1 cellular context compared by ENCODE assay signal in the genomic region with DNA sequence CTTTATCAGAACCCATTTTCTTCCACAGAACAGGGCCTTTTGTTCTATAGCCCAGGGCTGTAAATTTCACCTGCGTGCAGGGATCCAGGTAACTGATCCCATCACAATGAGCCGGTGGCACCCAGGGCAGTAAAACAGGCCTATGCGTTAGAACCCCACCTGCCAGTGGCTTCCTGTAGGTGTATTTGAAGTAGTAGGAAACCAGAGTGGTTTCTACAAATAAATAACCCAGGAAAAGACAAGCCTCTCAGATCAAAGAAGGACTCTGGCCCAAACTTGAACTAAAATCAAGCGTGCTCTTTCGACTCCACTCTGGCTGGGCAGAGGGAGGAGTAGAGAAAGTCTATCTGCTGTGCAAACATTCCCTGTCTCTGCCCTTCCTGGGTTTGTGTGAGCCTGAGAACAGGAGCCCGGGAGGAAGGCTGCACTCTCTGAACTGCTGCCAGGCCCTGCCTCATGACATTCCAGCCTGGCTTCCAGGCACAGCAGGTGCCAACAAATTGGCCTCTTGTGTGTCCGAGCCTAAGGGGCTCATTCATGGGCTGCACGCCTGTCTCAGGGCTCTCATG.
TF ChIP-seq lines count a peak whose summit lies in the region.

No MANE protein-coding gene starts in this region.

TF ChIP-seq in HepG2, 621 proteins besides CTCF, POLR2A, EP300 and RAD21 (continued from another document and continues in another):
- TF ChIP-seq ZNF556 (CRISPR knock-in tag; IDR thresholded peaks at IDR 0.05; ENCODE audit: borderline replicate concordance) (peak; percentile 30; the same call in 1 of the 2 replicates), NFKBIZ (CRISPR knock-in tag; IDR thresholded peaks at IDR 0.05) (no peak), ZGPAT (CRISPR knock-in tag; IDR thresholded peaks at IDR 0.05) (peak; percentile 75), NCOA2 (CRISPR knock-in tag; IDR thresholded peaks at IDR 0.05) (peak; percentile 89), NFE2 (CRISPR knock-in tag; IDR thresholded peaks at IDR 0.05) (no peak), MED8 (CRISPR knock-in tag; IDR thresholded peaks at IDR 0.05; ENCODE audit: insufficient replicate concordance) (no peak), PRDM10 (CRISPR knock-in tag; IDR thresholded peaks at IDR 0.05; ENCODE audit: low read depth) (peak; percentile 74), ZNF136 (CRISPR knock-in tag; IDR thresholded peaks at IDR 0.05; ENCODE audit: low read depth) (no peak), TGIF2 (CRISPR knock-in tag; IDR thresholded peaks at IDR 0.05) (no peak), JARID2 (CRISPR knock-in tag; IDR thresholded peaks at IDR 0.05; ENCODE audit: insufficient replicate concordance) (no peak), ZNF766 (CRISPR knock-in tag; IDR thresholded peaks at IDR 0.05; ENCODE audit: borderline replicate concordance) (0 out of 2 replicates have a peak, but pooled peaks have one; percentile 44), ZNF329 (CRISPR knock-in tag; IDR thresholded peaks at IDR 0.05; ENCODE audit: low read depth) (no peak), CHCHD3 (CRISPR knock-in tag; IDR thresholded peaks at IDR 0.05) (no peak), HMG20A (CRISPR knock-in tag; IDR thresholded peaks at IDR 0.05; ENCODE audit: borderline replicate concordance) (peak; percentile 66; the same call in 1 of the 2 replicates), DNMT1 (CRISPR knock-in tag; IDR thresholded peaks at IDR 0.05) (no peak), CEBPZ (IDR thresholded peaks at IDR 0.05; ENCODE audit: low read length) (no peak), ZFAT (CRISPR knock-in tag; conservative IDR thresholded peaks at IDR 0.05) (no peak), SRSF9 (IDR thresholded peaks at IDR 0.05; ENCODE audit: borderline replicate concordance, insufficient read depth, low read depth, low read length, poor library complexity, severe bottlenecking) (no peak), HOXA3 (CRISPR knock-in tag; IDR thresholded peaks at IDR 0.05) (peak; percentile 53; the same call in 1 of the 2 replicates), ZNF138 (CRISPR knock-in tag; IDR thresholded peaks at IDR 0.05; ENCODE audit: low read depth) (no peak), HIVEP1 (CRISPR knock-in tag; IDR thresholded peaks at IDR 0.05) (no peak), ZNF713 (CRISPR knock-in tag; IDR thresholded peaks at IDR 0.05) (no peak), SAP130 (CRISPR knock-in tag; IDR thresholded peaks at IDR 0.05; ENCODE audit: low read depth) (peak; percentile 66)
- TF ChIP-seq, protein P1, sequence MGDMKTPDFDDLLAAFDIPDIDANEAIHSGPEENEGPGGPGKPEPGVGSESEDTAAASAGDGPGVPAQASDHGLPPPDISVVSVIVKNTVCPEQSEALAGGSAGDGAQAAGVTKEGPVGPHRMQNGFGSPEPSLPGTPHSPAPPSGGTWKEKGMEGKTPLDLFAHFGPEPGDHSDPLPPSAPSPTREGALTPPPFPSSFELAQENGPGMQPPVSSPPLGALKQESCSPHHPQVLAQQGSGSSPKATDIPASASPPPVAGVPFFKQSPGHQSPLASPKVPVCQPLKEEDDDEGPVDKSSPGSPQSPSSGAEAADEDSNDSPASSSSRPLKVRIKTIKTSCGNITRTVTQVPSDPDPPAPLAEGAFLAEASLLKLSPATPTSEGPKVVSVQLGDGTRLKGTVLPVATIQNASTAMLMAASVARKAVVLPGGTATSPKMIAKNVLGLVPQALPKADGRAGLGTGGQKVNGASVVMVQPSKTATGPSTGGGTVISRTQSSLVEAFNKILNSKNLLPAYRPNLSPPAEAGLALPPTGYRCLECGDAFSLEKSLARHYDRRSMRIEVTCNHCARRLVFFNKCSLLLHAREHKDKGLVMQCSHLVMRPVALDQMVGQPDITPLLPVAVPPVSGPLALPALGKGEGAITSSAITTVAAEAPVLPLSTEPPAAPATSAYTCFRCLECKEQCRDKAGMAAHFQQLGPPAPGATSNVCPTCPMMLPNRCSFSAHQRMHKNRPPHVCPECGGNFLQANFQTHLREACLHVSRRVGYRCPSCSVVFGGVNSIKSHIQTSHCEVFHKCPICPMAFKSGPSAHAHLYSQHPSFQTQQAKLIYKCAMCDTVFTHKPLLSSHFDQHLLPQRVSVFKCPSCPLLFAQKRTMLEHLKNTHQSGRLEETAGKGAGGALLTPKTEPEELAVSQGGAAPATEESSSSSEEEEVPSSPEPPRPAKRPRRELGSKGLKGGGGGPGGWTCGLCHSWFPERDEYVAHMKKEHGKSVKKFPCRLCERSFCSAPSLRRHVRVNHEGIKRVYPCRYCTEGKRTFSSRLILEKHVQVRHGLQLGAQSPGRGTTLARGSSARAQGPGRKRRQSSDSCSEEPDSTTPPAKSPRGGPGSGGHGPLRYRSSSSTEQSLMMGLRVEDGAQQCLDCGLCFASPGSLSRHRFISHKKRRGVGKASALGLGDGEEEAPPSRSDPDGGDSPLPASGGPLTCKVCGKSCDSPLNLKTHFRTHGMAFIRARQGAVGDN (CRISPR knock-in tag; IDR thresholded peaks at IDR 0.05) = peak; percentile 93
- TF ChIP-seq, protein P2, sequence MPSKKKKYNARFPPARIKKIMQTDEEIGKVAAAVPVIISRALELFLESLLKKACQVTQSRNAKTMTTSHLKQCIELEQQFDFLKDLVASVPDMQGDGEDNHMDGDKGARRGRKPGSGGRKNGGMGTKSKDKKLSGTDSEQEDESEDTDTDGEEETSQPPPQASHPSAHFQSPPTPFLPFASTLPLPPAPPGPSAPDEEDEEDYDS (CRISPR knock-in tag; IDR thresholded peaks at IDR 0.05) = peak; percentile 41; the same call in 1 of the 2 replicates
- TF ChIP-seq, protein P3, sequence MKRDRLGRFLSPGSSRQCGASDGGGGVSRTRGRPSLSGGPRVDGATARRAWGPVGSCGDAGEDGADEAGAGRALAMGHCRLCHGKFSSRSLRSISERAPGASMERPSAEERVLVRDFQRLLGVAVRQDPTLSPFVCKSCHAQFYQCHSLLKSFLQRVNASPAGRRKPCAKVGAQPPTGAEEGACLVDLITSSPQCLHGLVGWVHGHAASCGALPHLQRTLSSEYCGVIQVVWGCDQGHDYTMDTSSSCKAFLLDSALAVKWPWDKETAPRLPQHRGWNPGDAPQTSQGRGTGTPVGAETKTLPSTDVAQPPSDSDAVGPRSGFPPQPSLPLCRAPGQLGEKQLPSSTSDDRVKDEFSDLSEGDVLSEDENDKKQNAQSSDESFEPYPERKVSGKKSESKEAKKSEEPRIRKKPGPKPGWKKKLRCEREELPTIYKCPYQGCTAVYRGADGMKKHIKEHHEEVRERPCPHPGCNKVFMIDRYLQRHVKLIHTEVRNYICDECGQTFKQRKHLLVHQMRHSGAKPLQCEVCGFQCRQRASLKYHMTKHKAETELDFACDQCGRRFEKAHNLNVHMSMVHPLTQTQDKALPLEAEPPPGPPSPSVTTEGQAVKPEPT (CRISPR knock-in tag; IDR thresholded peaks at IDR 0.05; ENCODE audit: low read depth) = peak; percentile 24; the same call in 1 of the 2 replicates
- TF ChIP-seq, protein P4, sequence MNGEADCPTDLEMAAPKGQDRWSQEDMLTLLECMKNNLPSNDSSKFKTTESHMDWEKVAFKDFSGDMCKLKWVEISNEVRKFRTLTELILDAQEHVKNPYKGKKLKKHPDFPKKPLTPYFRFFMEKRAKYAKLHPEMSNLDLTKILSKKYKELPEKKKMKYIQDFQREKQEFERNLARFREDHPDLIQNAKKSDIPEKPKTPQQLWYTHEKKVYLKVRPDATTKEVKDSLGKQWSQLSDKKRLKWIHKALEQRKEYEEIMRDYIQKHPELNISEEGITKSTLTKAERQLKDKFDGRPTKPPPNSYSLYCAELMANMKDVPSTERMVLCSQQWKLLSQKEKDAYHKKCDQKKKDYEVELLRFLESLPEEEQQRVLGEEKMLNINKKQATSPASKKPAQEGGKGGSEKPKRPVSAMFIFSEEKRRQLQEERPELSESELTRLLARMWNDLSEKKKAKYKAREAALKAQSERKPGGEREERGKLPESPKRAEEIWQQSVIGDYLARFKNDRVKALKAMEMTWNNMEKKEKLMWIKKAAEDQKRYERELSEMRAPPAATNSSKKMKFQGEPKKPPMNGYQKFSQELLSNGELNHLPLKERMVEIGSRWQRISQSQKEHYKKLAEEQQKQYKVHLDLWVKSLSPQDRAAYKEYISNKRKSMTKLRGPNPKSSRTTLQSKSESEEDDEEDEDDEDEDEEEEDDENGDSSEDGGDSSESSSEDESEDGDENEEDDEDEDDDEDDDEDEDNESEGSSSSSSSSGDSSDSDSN (CRISPR knock-in tag; IDR thresholded peaks at IDR 0.05) = no peak
- TF ChIP-seq, protein P5, sequence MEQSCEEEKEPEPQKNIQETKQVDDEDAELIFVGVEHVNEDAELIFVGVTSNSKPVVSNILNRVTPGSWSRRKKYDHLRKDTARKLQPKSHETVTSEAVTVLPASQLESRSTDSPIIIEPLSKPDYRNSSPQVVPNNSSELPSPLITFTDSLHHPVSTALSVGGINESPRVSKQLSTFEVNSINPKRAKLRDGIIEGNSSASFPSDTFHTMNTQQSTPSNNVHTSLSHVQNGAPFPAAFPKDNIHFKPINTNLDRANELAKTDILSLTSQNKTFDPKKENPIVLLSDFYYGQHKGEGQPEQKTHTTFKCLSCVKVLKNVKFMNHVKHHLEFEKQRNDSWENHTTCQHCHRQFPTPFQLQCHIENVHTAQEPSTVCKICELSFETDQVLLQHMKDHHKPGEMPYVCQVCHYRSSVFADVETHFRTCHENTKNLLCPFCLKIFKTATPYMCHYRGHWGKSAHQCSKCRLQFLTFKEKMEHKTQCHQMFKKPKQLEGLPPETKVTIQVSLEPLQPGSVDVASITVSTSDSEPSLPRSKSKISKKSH (CRISPR knock-in tag; IDR thresholded peaks at IDR 0.05; ENCODE audit: borderline replicate concordance) = no peak
- TF ChIP-seq, protein P6, sequence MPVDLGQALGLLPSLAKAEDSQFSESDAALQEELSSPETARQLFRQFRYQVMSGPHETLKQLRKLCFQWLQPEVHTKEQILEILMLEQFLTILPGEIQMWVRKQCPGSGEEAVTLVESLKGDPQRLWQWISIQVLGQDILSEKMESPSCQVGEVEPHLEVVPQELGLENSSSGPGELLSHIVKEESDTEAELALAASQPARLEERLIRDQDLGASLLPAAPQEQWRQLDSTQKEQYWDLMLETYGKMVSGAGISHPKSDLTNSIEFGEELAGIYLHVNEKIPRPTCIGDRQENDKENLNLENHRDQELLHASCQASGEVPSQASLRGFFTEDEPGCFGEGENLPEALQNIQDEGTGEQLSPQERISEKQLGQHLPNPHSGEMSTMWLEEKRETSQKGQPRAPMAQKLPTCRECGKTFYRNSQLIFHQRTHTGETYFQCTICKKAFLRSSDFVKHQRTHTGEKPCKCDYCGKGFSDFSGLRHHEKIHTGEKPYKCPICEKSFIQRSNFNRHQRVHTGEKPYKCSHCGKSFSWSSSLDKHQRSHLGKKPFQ (CRISPR knock-in tag; IDR thresholded peaks at IDR 0.05; ENCODE audit: insufficient replicate concordance) = no peak
